In the genomic region with DNA sequence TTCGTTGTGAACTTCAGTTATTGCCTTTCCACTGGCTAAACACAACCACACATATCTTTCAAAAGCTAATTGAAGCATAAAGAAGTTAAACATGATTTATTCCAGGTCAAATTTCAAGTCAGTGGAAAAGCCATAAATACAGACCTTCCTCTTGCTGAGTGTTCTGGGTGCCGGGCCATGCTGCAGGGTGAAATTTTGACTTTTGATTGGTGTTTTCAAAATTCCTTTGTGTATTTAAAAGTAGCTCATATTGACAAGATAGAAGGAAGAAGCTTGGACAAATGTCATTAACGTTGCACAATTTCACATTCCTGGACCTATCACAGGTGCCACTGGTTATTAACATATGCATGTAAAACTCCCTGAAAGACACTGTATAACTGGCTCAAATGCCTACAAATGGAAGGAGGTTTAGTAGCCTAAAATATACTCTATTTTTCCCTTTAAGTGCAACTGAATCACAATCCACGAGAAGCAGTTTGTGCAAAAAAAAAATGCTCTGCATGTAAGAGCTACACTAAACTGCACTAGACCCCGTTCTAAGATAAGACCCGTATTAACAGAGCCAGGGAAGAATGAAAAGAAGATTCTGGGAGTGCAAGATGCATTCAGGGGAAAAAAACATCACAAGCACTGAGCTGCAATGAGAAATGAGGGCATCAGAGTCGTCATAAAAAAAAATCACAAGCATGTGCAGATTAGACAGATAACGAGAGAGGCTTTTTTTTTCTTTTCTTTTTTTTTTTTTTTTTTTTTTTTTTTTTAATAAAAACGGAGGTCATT, we compare ENCODE assay signal across 1 cellular context.
A peak's percentile ranks its signal among the peaks of the same experiment; 100 is the strongest.
TF ChIP-seq lines count a peak whose summit lies in the region.

No MANE protein-coding gene starts in this region.

TF ChIP-seq in HepG2, 621 proteins besides CTCF, POLR2A, EP300 and RAD21 (continued from another document and continues in another):
- TF ChIP-seq, protein P1, sequence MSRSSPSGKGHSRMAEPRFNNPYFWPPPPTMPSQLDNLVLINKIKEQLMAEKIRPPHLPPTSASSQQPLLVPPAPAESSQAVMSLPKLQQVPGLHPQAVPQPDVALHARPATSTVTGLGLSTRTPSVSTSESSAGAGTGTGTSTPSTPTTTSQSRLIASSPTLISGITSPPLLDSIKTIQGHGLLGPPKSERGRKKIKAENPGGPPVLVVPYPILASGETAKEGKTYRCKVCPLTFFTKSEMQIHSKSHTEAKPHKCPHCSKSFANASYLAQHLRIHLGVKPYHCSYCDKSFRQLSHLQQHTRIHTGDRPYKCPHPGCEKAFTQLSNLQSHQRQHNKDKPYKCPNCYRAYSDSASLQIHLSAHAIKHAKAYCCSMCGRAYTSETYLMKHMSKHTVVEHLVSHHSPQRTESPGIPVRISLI (CRISPR knock-in tag; IDR thresholded peaks at IDR 0.05; ENCODE audit: borderline replicate concordance) = peak; percentile 49; the same call in 1 of the 2 replicates
- TF ChIP-seq ZNF30 (CRISPR knock-in tag; IDR thresholded peaks at IDR 0.05) (no peak), MXI1 (IDR thresholded peaks at IDR 0.05; ENCODE audit: borderline replicate concordance, low read depth, low read length) (no peak), ZNF407 (CRISPR knock-in tag; IDR thresholded peaks at IDR 0.05; ENCODE audit: not compliant biosample characterization) (no peak), GATAD2A (CRISPR knock-in tag; IDR thresholded peaks at IDR 0.05) (peak; percentile 61), ATF1 (CRISPR knock-in tag; IDR thresholded peaks at IDR 0.05) (peak; percentile 22; the same call in 1 of the 2 replicates), SAFB2 (CRISPR knock-in tag; IDR thresholded peaks at IDR 0.05; ENCODE audit: borderline replicate concordance, low read depth) (no peak), ZC3H13 (CRISPR knock-in tag; IDR thresholded peaks at IDR 0.05) (no peak), RORA (CRISPR knock-in tag; IDR thresholded peaks at IDR 0.05) (0 out of 2 replicates have a peak, but pooled peaks have one; percentile 69), SOX6 (IDR thresholded peaks at IDR 0.05) (no peak), SOX6 (CRISPR knock-in tag; IDR thresholded peaks at IDR 0.05) (peak; percentile 48; the same call in 1 of the 2 replicates), MTF2 (CRISPR knock-in tag; IDR thresholded peaks at IDR 0.05; ENCODE audit: borderline replicate concordance) (no peak), ZNF446 (CRISPR knock-in tag; IDR thresholded peaks at IDR 0.05) (no peak), ZNF780A (CRISPR knock-in tag; IDR thresholded peaks at IDR 0.05) (no peak), NFKB2 (CRISPR knock-in tag; IDR thresholded peaks at IDR 0.05; ENCODE audit: borderline replicate concordance) (no peak), MNT (IDR thresholded peaks at IDR 0.05) (no peak), CEBPG (CRISPR knock-in tag; IDR thresholded peaks at IDR 0.05) (peak; percentile 82), ZSCAN29 (CRISPR knock-in tag; conservative IDR thresholded peaks at IDR 0.05) (no peak), ZNF839 (CRISPR knock-in tag; IDR thresholded peaks at IDR 0.05; ENCODE audit: borderline replicate concordance) (no peak), KAT7 (CRISPR knock-in tag; IDR thresholded peaks at IDR 0.05; ENCODE audit: borderline replicate concordance) (no peak), SIN3B (IDR thresholded peaks at IDR 0.05; ENCODE audit: low read length) (no peak), NAIF1 (CRISPR knock-in tag; IDR thresholded peaks at IDR 0.05; ENCODE audit: borderline replicate concordance) (no peak), NR2F6 (IDR thresholded peaks at IDR 0.05) (0 out of 2 replicates have a peak, but pooled peaks have one; percentile 10), NR2F6 (CRISPR knock-in tag; IDR thresholded peaks at IDR 0.05) (no peak), ELF1 (CRISPR knock-in tag; IDR thresholded peaks at IDR 0.05) (no peak), HIVEP1 (CRISPR knock-in tag; IDR thresholded peaks at IDR 0.05) (no peak), ARID2 (CRISPR knock-in tag; IDR thresholded peaks at IDR 0.05; ENCODE audit: borderline replicate concordance) (no peak), TEAD3 (CRISPR knock-in tag; optimal IDR thresholded peaks at IDR 0.05; ENCODE audit: borderline replicate concordance) (peak; percentile 82), FOXA3 (CRISPR knock-in tag; IDR thresholded peaks at IDR 0.05) (peak; percentile 78), CEBPB (IDR thresholded peaks at IDR 0.05; ENCODE audit: borderline replicate concordance, low read depth, low read length) (peak; percentile 82), HMG20A (CRISPR knock-in tag; IDR thresholded peaks at IDR 0.05; ENCODE audit: borderline replicate concordance) (peak; percentile 15; the same call in 1 of the 2 replicates), GPN1 (CRISPR knock-in tag; IDR thresholded peaks at IDR 0.05; ENCODE audit: borderline replicate concordance) (no peak), PHB2 (IDR thresholded peaks at IDR 0.05; ENCODE audit: partially characterized antibody) (no peak), ZNF124 (CRISPR knock-in tag; IDR thresholded peaks at IDR 0.05) (no peak), ELF3 (CRISPR knock-in tag; IDR thresholded peaks at IDR 0.05) (0 out of 2 replicates have a peak, but pooled peaks have one; percentile 47), CCAR2 (optimal IDR thresholded peaks at IDR 0.05; ENCODE audit: low read depth, low read length) (no peak), NR1H2 (CRISPR knock-in tag; IDR thresholded peaks at IDR 0.05; ENCODE audit: borderline replicate concordance, low read depth) (no peak), IKZF1 (IDR thresholded peaks at IDR 0.05) (no peak), CREB1 (IDR thresholded peaks at IDR 0.05) (no peak), CREB1 (CRISPR knock-in tag; IDR thresholded peaks at IDR 0.05) (peak; percentile 53; the same call in 1 of the 2 replicates), ZNF17 (CRISPR knock-in tag; IDR thresholded peaks at IDR 0.05) (no peak), THAP11 (CRISPR knock-in tag; IDR thresholded peaks at IDR 0.05) (0 out of 2 replicates have a peak, but pooled peaks have one; percentile 5), PRPF4 (IDR thresholded peaks at IDR 0.05; ENCODE audit: low read depth, low read length, poor library complexity, severe bottlenecking) (no peak), RXRB (CRISPR knock-in tag; IDR thresholded peaks at IDR 0.05; ENCODE audit: borderline replicate concordance) (no peak), TCF7 (IDR thresholded peaks at IDR 0.05; ENCODE audit: low read depth) (0 out of 2 replicates have a peak, but pooled peaks have one; percentile 26), MEIS2 (CRISPR knock-in tag; IDR thresholded peaks at IDR 0.05) (no peak)
- TF ChIP-seq, protein P2, sequence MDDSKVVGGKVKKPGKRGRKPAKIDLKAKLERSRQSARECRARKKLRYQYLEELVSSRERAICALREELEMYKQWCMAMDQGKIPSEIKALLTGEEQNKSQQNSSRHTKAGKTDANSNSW (CRISPR knock-in tag; IDR thresholded peaks at IDR 0.05; ENCODE audit: borderline replicate concordance) = no peak
- TF ChIP-seq, protein P3, sequence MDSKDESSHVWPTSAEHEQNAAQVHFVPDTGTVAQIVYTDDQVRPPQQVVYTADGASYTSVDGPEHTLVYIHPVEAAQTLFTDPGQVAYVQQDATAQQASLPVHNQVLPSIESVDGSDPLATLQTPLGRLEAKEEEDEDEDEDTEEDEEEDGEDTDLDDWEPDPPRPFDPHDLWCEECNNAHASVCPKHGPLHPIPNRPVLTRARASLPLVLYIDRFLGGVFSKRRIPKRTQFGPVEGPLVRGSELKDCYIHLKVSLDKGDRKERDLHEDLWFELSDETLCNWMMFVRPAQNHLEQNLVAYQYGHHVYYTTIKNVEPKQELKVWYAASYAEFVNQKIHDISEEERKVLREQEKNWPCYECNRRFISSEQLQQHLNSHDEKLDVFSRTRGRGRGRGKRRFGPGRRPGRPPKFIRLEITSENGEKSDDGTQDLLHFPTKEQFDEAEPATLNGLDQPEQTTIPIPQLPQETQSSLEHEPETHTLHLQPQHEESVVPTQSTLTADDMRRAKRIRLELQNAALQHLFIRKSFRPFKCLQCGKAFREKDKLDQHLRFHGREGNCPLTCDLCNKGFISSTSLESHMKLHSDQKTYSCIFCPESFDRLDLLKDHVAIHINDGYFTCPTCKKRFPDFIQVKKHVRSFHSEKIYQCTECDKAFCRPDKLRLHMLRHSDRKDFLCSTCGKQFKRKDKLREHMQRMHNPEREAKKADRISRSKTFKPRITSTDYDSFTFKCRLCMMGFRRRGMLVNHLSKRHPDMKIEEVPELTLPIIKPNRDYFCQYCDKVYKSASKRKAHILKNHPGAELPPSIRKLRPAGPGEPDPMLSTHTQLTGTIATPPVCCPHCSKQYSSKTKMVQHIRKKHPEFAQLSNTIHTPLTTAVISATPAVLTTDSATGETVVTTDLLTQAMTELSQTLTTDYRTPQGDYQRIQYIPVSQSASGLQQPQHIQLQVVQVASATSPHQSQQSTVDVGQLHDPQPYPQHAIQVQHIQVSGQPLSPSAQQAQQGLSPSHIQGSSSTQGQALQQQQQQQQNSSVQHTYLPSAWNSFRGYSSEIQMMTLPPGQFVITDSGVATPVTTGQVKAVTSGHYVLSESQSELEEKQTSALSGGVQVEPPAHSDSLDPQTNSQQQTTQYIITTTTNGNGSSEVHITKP (CRISPR knock-in tag; IDR thresholded peaks at IDR 0.05; ENCODE audit: low read depth) = no peak
